24 cellular contexts compared by ENCODE assay signal in genomic region chr10:130902929-130903328, GRCh38.
"Had no signal": no experiment of that assay in that cellular context is flagged by ENCODE, and none has a peak within 500 bp of the region (broad histone marks: within the 10 kb centered on the region; RNA-seq: fewer than 3 reads in every experiment).

No MANE protein-coding gene starts in this region.

- H3K9me3 ChIP-seq: colonic mucosa, esophagus muscularis mucosa, esophagus squamous epithelium, gastrocnemius medialis, gastroesophageal sphincter, heart left ventricle, heart right ventricle had no signal

- H3K27ac ChIP-seq: colonic mucosa, coronary artery, dorsolateral prefrontal cortex, epithelial cell of prostate, esophagus muscularis mucosa, esophagus squamous epithelium, foreskin keratinocyte, gastrocnemius medialis, gastroesophageal sphincter, heart left ventricle, heart right ventricle had no signal

- H3K4me3 Mint-ChIP-seq: dendritic cell treated with granulocyte-macrophage colony-stimulating factor and Interleukin-4, amounts not matched to agents 40 ng/mL and 50 ng/mL, for 4 days; effector memory CD8-positive, alpha-beta T cell had no signal

- H3K27me3 Mint-ChIP-seq: dendritic cell treated with granulocyte-macrophage colony-stimulating factor and Interleukin-4, amounts not matched to agents 40 ng/mL and 50 ng/mL, for 4 days; effector memory CD8-positive, alpha-beta T cell had no signal

- H3K36me3 ChIP-seq: colonic mucosa, esophagus muscularis mucosa, esophagus squamous epithelium, gastrocnemius medialis, gastroesophageal sphincter, heart left ventricle, heart right ventricle had no signal

- H3K4me1 ChIP-seq: colonic mucosa, esophagus muscularis mucosa, esophagus squamous epithelium, foreskin keratinocyte, gastrocnemius medialis, gastroesophageal sphincter, heart left ventricle, heart right ventricle had no signal

- ATAC-seq: effector memory CD8-positive, alpha-beta T cell; esophagus mucosa; foreskin keratinocyte; gastrocnemius medialis; gastroesophageal sphincter; heart right ventricle had no signal

- H3K9me3 Mint-ChIP-seq: dendritic cell treated with granulocyte-macrophage colony-stimulating factor and Interleukin-4, amounts not matched to agents 40 ng/mL and 50 ng/mL, for 4 days had no signal

- H3K27me3 ChIP-seq: colonic mucosa, foreskin keratinocyte, gastrocnemius medialis had no signal

- H3K27ac Mint-ChIP-seq: dendritic cell treated with granulocyte-macrophage colony-stimulating factor and Interleukin-4, amounts not matched to agents 40 ng/mL and 50 ng/mL, for 4 days; effector memory CD8-positive, alpha-beta T cell had no signal

- DNase-seq: colonic mucosa; cortex of kidney; dermis blood vessel endothelial cell; dorsolateral prefrontal cortex; effector CD4-positive, alpha-beta T cell; effector CD8-positive, alpha-beta T cell; effector memory CD4-positive, alpha-beta T cell; effector memory CD8-positive, alpha-beta T cell; erythroblast; esophagus squamous epithelium; foreskin fibroblast; foreskin keratinocyte; foreskin melanocyte; gastrocnemius medialis; glutamatergic neuron; head of caudate nucleus; heart left ventricle; heart right ventricle had no signal

- H3K4me3 ChIP-seq: colonic mucosa, coronary artery, dorsolateral prefrontal cortex, esophagus muscularis mucosa, esophagus squamous epithelium, gastrocnemius medialis, gastroesophageal sphincter, heart left ventricle, heart right ventricle had no signal
